Comparison of ENCODE assay signal across 1 cellular context in the genomic region with DNA sequence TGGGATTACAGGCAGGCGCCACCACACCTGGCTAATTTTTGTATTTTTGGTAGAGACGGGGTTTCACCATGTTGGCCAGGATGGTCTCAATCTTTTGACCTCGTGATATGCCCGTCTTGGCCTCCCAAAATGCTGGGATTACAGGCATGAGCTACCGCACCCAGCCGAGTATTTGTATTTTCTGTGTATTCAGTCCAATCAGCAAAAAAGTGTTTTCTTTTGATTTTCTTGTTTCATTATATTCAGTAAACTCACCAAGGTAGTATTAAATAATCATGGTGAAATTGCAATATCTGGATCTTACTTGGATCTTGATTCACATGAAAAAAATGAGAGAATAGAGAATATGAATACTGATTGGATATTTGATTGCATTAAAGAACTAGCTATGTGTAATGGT.
A peak's percentile ranks its signal among the peaks of the same experiment; 100 is the strongest.
TF ChIP-seq lines count a peak whose summit lies in the region.

No MANE protein-coding gene starts in this region.

TF ChIP-seq in HepG2, 621 proteins besides CTCF, POLR2A, EP300 and RAD21:
- TF ChIP-seq MAFK (conservative IDR thresholded peaks at IDR 0.05 in 1 of 2, IDR thresholded peaks at IDR 0.05 in 1 of 2; ENCODE audit: low read length in 2 of 2) (peak; percentile 75 to 80), MAFF (IDR thresholded peaks at IDR 0.05; ENCODE audit: low read depth, low read length) (peak; percentile 60)
